In the genomic region with DNA sequence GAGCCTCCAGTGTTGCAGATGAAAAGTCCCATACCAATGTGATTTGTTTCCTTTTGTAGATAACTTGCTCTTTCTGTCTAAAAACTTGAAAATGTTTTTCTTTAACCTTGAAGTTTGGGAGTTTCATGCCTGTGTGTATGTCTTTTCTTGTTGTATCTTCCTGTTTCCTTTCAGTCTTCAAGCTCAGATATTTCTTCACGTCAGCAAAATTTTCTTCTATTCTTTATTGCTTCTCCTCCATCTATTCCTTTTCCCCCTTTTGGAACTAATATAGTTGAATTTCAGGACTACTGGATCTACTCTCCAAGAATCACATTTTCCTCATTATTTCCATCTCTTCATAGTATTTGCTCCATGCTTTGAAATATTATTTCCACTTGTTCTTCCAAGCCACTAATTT, we compare ENCODE assay signal across 31 cellular contexts. TPM values are rescaled to one million over a fixed set of nuclear protein-coding genes. Genes with fewer than 3 reads are reported as not detected.
"Had no signal": no experiment of that assay in that cellular context is flagged by ENCODE, and none has a peak within 500 bp of the region (broad histone marks: within the 10 kb centered on the region; RNA-seq: fewer than 3 reads in every experiment).

No MANE protein-coding gene starts in this region.

- ATAC-seq: effector memory CD8-positive, alpha-beta T cell; left colon; lower lobe of right lung; naive thymus-derived CD8-positive, alpha-beta T cell; stimulated activated effector memory CD8-positive, alpha-beta T cell treated with anti-CD3 and anti-CD28 coated beads, Interleukin-12 subunit alpha, Interleukin-12 subunit beta, amount 100 ng/mL, for 72 hours had no signal

- H3K4me3 ChIP-seq: left ventricle myocardium inferior, lower lobe of right lung, prostate gland, right atrium auricular region, sigmoid colon, stomach, thyroid gland, vagina had no signal

- H3K9me3 ChIP-seq: left ventricle myocardium inferior, lower lobe of right lung, prostate gland, right atrium auricular region, sigmoid colon, stomach, thyroid gland, vagina had no signal

- FAIRE-seq: endometrium, frontal cortex had no signal

- H3K36me3 ChIP-seq: left ventricle myocardium inferior, lower lobe of right lung, prostate gland, right atrium auricular region, sigmoid colon, stomach, thyroid gland, vagina had no signal

- H3K27me3 ChIP-seq: right atrium auricular region, sigmoid colon, thyroid gland, vagina had no signal

- H3K4me1 ChIP-seq: left ventricle myocardium inferior, lower lobe of right lung, prostate gland, right atrium auricular region, sigmoid colon, stomach, thyroid gland, vagina had no signal

- DNase-seq: cortex of kidney; effector memory CD8-positive, alpha-beta T cell; hypothalamus; immature natural killer cell; islet precursor cell; kidney glomerular epithelial cell; left colon; left ventricle myocardium inferior; lower lobe of right lung; naive thymus-derived CD8-positive, alpha-beta T cell; nephron progenitor cell; nucleus accumbens; sigmoid colon; stimulated activated CD4-positive, alpha-beta T cell treated with anti-CD3 and anti-CD28 coated beads, Interleukin-2, amount 100 ng/mL, for 24 hours; stimulated activated CD4-positive, alpha-beta T cell treated with anti-CD3 and anti-CD28 coated beads, Interleukin-4, amount 100 ng/mL, for 24 hours; stimulated activated naive CD4-positive, alpha-beta T cell treated with Interleukin-2 at 50 U/mL for 16 hours; stomach; thyroid gland; trophoblast cell had no signal

- H3K27ac ChIP-seq: left ventricle myocardium inferior, lower lobe of right lung, prostate gland, right atrium auricular region, sigmoid colon, stomach, thyroid gland, vagina had no signal

RNA-seq across cellular contexts. Expression of gene SOAT2, which starts 23.9 kb away (rescaled TPM):
- total RNA-seq: dermis microvascular lymphatic vessel endothelial cell, fibroblast of villous mesenchyme, left colon, left ventricle myocardium inferior, lower lobe of right lung, mesenteric fat pad, myocyte, osteocyte, right atrium auricular region, temporal lobe had no signal
- polyA plus RNA-seq: immature natural killer cell had no signal
